In genomic region chr17:68232741-68233140, GRCh38 we compare ENCODE assay signal across 8 cellular contexts. TPM values are rescaled to one million over a fixed set of nuclear protein-coding genes. Genes with fewer than 3 reads are reported as not detected.
DNase-seq lines count a peak whose midpoint lies in the region; ATAC-seq, FAIRE-seq and TF ChIP-seq lines count a peak whose summit lies in the region.
"Not testable (repeated sequence)": the region's sequence is repeated elsewhere in the genome, so short reads cannot be mapped to it uniquely, and the experiment has no call there.
"Had no signal": no experiment of that assay in that cellular context is flagged by ENCODE, and none has a peak within 500 bp of the region (broad histone marks: within the 10 kb centered on the region; RNA-seq: fewer than 3 reads in every experiment).

No MANE protein-coding gene starts in this region.

- H3K36me3 Mint-ChIP-seq in T-helper 17 cell (ENCODE audit: low read depth), result not testable (repeated sequence)

- H3K79me2 ChIP-seq in GM12878 (ENCODE audit: control insufficient read depth, insufficient read depth, low read length), result not testable (repeated sequence)

- not testable (repeated sequence) for ATAC-seq in T-helper 17 cell, GM12878
- ATAC-seq in gastroesophageal sphincter (peak; percentile 93), omental fat pad (ENCODE audit: low FRiP score) (peak; percentile 43)

- WGBS in GM12878 (ENCODE audit: insufficient coverage, insufficient replicate concordance, low lambda C conversion rate, missing lambda C conversion rate), result 89% methylated on average over 1 of the region's 1 CpG
- 92% methylated on average over 1 of the region's 1 CpG; no CpG with 5 or more reads in 1 of the 2 donors for WGBS in gastroesophageal sphincter (ENCODE audit: low coverage in 1 of 2), 2 donors

- RAD21 ChIA-PET in GM12878 (lab: Charles Lee; ENCODE audit: unreplicated experiment), result interaction anchor here (2.1 kb wide), 1 partner anchor 16 kb away, joined by 7 read pairs; the partner anchor contains the start of gene AMZ2

- BruUV-seq in GM12878 (replicated peaks; lab: Mats Ljungman, UMichigan), result not testable (repeated sequence)

- H3K27ac Mint-ChIP-seq in T-helper 17 cell, result peak overlapping the region; percentile 61

- peak; percentile 77 for DNase-seq in ELR (ENCODE audit: low read depth)
- DNase-seq in M059J (ENCODE audit: low read depth), result peak; percentile 53
- not testable (repeated sequence) for DNase-seq in T-helper 17 cell; GM12878 (ENCODE audit: low read depth, low spot score); omental fat pad (ENCODE audit: low spot score)
- peak; percentile 33 for DNase-seq in epithelial cell of proximal tubule (ENCODE audit: low read depth)

- not testable (repeated sequence) for H3K9me3 ChIP-seq in T-helper 17 cell (ENCODE audit: control insufficient read depth, low read length, poor library complexity, severe bottlenecking); GM12878 (replicated peaks; ENCODE audit: control insufficient read depth, insufficient read depth, low read length); gastroesophageal sphincter

- POLR2A ChIA-PET in GM12878 (lab: Charles Lee), result interaction anchor here (1.0 kb wide), 1 partner anchor 15 kb away, joined by 3 read pairs; the partner anchor contains the start of gene AMZ2

- H3K4me3 ChIP-seq in GM12878; epithelial cell of proximal tubule (ENCODE audit: low read depth, low read length); gastroesophageal sphincter: not testable (repeated sequence)

- not testable (repeated sequence) for TF ChIP-seq CTCF in GM12878 (IDR thresholded peaks at IDR 0.05 in 2 of 3, conservative IDR thresholded peaks at IDR 0.05 in 1 of 3; ENCODE audit: control insufficient read depth in 2 of 3, extremely low read depth in 1 of 3, insufficient read depth in 1 of 3, low read depth in 3 of 3, low read length in 3 of 3); epithelial cell of proximal tubule (conservative IDR thresholded peaks at IDR 0.05; ENCODE audit: low read depth, low read length); gastroesophageal sphincter (IDR thresholded peaks at IDR 0.05); omental fat pad (IDR thresholded peaks at IDR 0.05)

- H3K4me1 ChIP-seq in GM12878 (ENCODE audit: control insufficient read depth, insufficient read depth, low read length), result peaks cover 20% of the 10 kb centered on the region
- H3K4me1 ChIP-seq in gastroesophageal sphincter, result not testable (repeated sequence)

- not testable (repeated sequence) for H3K27me3 ChIP-seq in GM12878 (replicated peaks in 1 of 2; ENCODE audit: control insufficient read depth in 2 of 2, insufficient read depth in 2 of 2, low read length in 1 of 2); gastroesophageal sphincter

- H3K4me1 Mint-ChIP-seq in T-helper 17 cell, result peaks cover 26% of the 10 kb centered on the region

- SMC1A ChIA-PET in GM12878 (lab: Charles Lee; ENCODE audit: uncharacterized antibody, unreplicated experiment), result interaction anchor here (1.0 kb wide), 1 partner anchor 11 kb away, joined by 3 read pairs; no protein-coding TSS in a partner anchor

- not testable (repeated sequence) for H3K4me3 Mint-ChIP-seq in T-helper 17 cell

- TF ChIP-seq RAD21 in GM12878 (IDR thresholded peaks at IDR 0.05; ENCODE audit: insufficient read depth, low read depth, low read length), result not testable (repeated sequence)

- CTCF ChIA-PET in GM12878 (lab: Yijun Ruan, JAX), result not testable (repeated sequence)

- H3K27me3 Mint-ChIP-seq in T-helper 17 cell, result not testable (repeated sequence)

- H3K36me3 ChIP-seq in GM12878 (ENCODE audit: control insufficient read depth in 2 of 2, insufficient read depth in 2 of 2, low read length in 1 of 2); gastroesophageal sphincter: not testable (repeated sequence)

- TF ChIP-seq POLR2A in GM12878 (IDR thresholded peaks at IDR 0.05; ENCODE audit: low read depth, low read length); gastroesophageal sphincter (IDR thresholded peaks at IDR 0.05): not testable (repeated sequence)

- TF ChIP-seq EP300 in GM12878 (IDR thresholded peaks at IDR 0.05; ENCODE audit: borderline replicate concordance in 1 of 2, control insufficient read depth in 1 of 2, low read depth in 2 of 2, low read length in 2 of 2); gastroesophageal sphincter (IDR thresholded peaks at IDR 0.05): not testable (repeated sequence)

- not testable (repeated sequence) for H3K4me2 ChIP-seq in GM12878 (ENCODE audit: control insufficient read depth, insufficient read depth)

- intact Hi-C loops in GM12878 (cut with micrococcal nuclease; ENCODE audit: unreplicated experiment), result not testable (repeated sequence)

- H2AFZ ChIP-seq in GM12878 (ENCODE audit: control insufficient read depth, low read depth, low read length), result not testable (repeated sequence)

- FAIRE-seq in GM12878 (lab: Jason Lieb, UNC), result peak; percentile 71

- in situ Hi-C loops in GM12878 (cut with MboI), result not testable (repeated sequence)

- not testable (repeated sequence) for H4K20me1 ChIP-seq in GM12878 (ENCODE audit: control insufficient read depth, insufficient read depth)

- H3K9ac ChIP-seq in GM12878 (ENCODE audit: control insufficient read depth, insufficient read depth, low read length), result not testable (repeated sequence)

- H3K27ac ChIP-seq in GM12878 (ENCODE audit: control insufficient read depth, insufficient read depth); gastroesophageal sphincter: not testable (repeated sequence)

RNA-seq across cellular contexts. Expression of gene AMZ2, which starts 15.1 kb away (rescaled TPM):
- 96.3 and 118 TPM in 2 replicates for total RNA-seq in M059J (2014; rRNA removed; shearing (Covaris generic))
- total RNA-seq in T-helper 17 cell, result 10 to 100 TPM; 57.7 to 58.5 TPM
- total RNA-seq in GM12878 (2013; cell fraction: nucleolus; rRNA removed), result 37.2 and 37.7 TPM in 2 replicates
- total RNA-seq in GM12878 (2014; rRNA removed), result 85.7 and 95.9 TPM in 2 replicates
- total RNA-seq in GM12878 (2014; rRNA removed; fragmentation: Illumina TruSeq; extraction: Trizol), result 101 and 104 TPM in 2 replicates
- 80.4 and 87.7 TPM in 2 replicates for total RNA-seq in GM12878 (2021)
- polyA plus RNA-seq in GM12878 (2011; ENCODE audit: low read depth), result 62.4 TPM
- 125 and 185 TPM in 2 replicates for polyA plus RNA-seq in GM12878 (2011; rRNA removed)
- 70.6 and 83.1 TPM in 2 replicates for polyA plus RNA-seq in GM12878 (2011; cell fraction: cytosol; rRNA removed)
- 64.0 and 81.7 TPM in 2 replicates for polyA plus RNA-seq in GM12878 (2011; cell fraction: nucleus; rRNA removed)
- 65.3 and 84.1 TPM in 2 replicates for polyA plus RNA-seq in GM12878 (2012)
- 169 and 200 TPM in 2 replicates for polyA plus RNA-seq in GM12878 (2014; fragmentation: Illumina TruSeq; extraction: Trizol)
- polyA plus RNA-seq in GM12878 (2014; fragmentation: Nextera tagmentation; extraction: Ambion mirVana), result 100 to 1,000 TPM; 127 to 135 TPM
- 67.4 and 79.1 TPM in 2 replicates for polyA plus RNA-seq in GM12878 (2014; rRNA removed)
- polyA plus RNA-seq in GM12878 (2016; fragmentation: Nextera tagmentation; extraction: Ambion mirVana), result 100 to 1,000 TPM; 182 to 189 TPM
- polyA minus RNA-seq in GM12878 (2011; rRNA and poly(A)+ RNA removed), result 40.2 and 51.5 TPM in 2 replicates
- 12.5 and 15.9 TPM in 2 replicates for polyA minus RNA-seq in GM12878 (2011; cell fraction: cytosol; rRNA and poly(A)+ RNA removed)
- 20.1 and 27.3 TPM in 2 replicates for polyA minus RNA-seq in GM12878 (2011; cell fraction: nucleus; rRNA and poly(A)+ RNA removed)
- total RNA-seq in epithelial cell of proximal tubule, result 74.5 and 90.0 TPM in 2 replicates
- total RNA-seq in gastroesophageal sphincter, result 10 to 100 TPM; 54.9 to 76.5 (median 59.6) TPM
- 10 to 100 TPM; 26.6 to 59.6 (median 48.1) TPM for total RNA-seq in omental fat pad

RNA-seq across cellular contexts. Expression of gene SLC16A6, which starts 58.2 kb away (rescaled TPM):
- total RNA-seq in M059J (2014; rRNA removed; shearing (Covaris generic)), result 0.20 and 2.6 TPM in 2 replicates
- total RNA-seq in T-helper 17 cell (1 to 10 TPM; 6.4 to 9.8 TPM), GM12878 (2014; rRNA removed) (7.5 TPM in 2 replicates), GM12878 (2014; rRNA removed; fragmentation: Illumina TruSeq; extraction: Trizol) (7.7 and 8.0 TPM in 2 replicates), GM12878 (2021) (7.6 and 8.1 TPM in 2 replicates), epithelial cell of proximal tubule (0.07 TPM in 1 of 2 replicates, not detected in the other), gastroesophageal sphincter (under 1 TPM in 3 of 4 donors, not detected in 1; 0.27 to 0.67 (median 0.46) TPM), omental fat pad (1 to 10 TPM in 3 of 4 donors, under 1 TPM in 1; 0.38 to 7.3 (median 2.2) TPM)
- 2.8 and 3.9 TPM in 2 replicates for total RNA-seq in GM12878 (2013; cell fraction: nucleolus; rRNA removed)
- 3.0 TPM for polyA plus RNA-seq in GM12878 (2011; ENCODE audit: low read depth)
- polyA plus RNA-seq in GM12878 (2011; rRNA removed) (5.5 and 6.8 TPM in 2 replicates), GM12878 (2014; fragmentation: Illumina TruSeq; extraction: Trizol) (8.8 and 8.9 TPM in 2 replicates), GM12878 (2014; fragmentation: Nextera tagmentation; extraction: Ambion mirVana) (1 to 10 TPM; 2.4 to 2.9 TPM), GM12878 (2014; rRNA removed) (5.8 and 6.6 TPM in 2 replicates), GM12878 (2016; fragmentation: Nextera tagmentation; extraction: Ambion mirVana) (1 to 10 TPM; 4.1 to 5.3 TPM)
- polyA plus RNA-seq in GM12878 (2011; cell fraction: cytosol; rRNA removed), result 4.1 and 4.7 TPM in 2 replicates
- polyA plus RNA-seq in GM12878 (2011; cell fraction: nucleus; rRNA removed), result 3.5 and 4.5 TPM in 2 replicates
- polyA plus RNA-seq in GM12878 (2012), result 3.0 and 4.4 TPM in 2 replicates
- 10.6 and 12.1 TPM in 2 replicates for polyA minus RNA-seq in GM12878 (2011; rRNA and poly(A)+ RNA removed)
- 3.9 and 5.3 TPM in 2 replicates for polyA minus RNA-seq in GM12878 (2011; cell fraction: cytosol; rRNA and poly(A)+ RNA removed)
- polyA minus RNA-seq in GM12878 (2011; cell fraction: nucleus; rRNA and poly(A)+ RNA removed), result 1.7 and 3.3 TPM in 2 replicates
- total RNA-seq: GM23338 had no signal
- polyA plus RNA-seq: GM23338 had no signal

RNA-seq across cellular contexts. Expression of gene ARSG, which starts 58.6 kb away (rescaled TPM):
- 0.86 and 3.5 TPM in 2 replicates for total RNA-seq in M059J (2014; rRNA removed; shearing (Covaris generic))
- total RNA-seq in T-helper 17 cell (10 to 100 TPM; 17.2 to 22.4 TPM), GM12878 (2014; rRNA removed) (6.6 and 10.4 TPM in 2 replicates), GM12878 (2014; rRNA removed; fragmentation: Illumina TruSeq; extraction: Trizol) (9.2 and 9.8 TPM in 2 replicates), GM12878 (2021) (7.7 and 9.0 TPM in 2 replicates), epithelial cell of proximal tubule (1.5 and 5.8 TPM in 2 replicates), gastroesophageal sphincter (1 to 10 TPM; 2.2 to 5.5 (median 3.5) TPM), omental fat pad (1 to 10 TPM; 1.4 to 8.2 (median 2.6) TPM)
- 68.9 and 84.0 TPM in 2 replicates for total RNA-seq in GM12878 (2013; cell fraction: nucleolus; rRNA removed)
- 7.1 TPM for polyA plus RNA-seq in GM12878 (2011; ENCODE audit: low read depth)
- polyA plus RNA-seq in GM12878 (2011; rRNA removed) (7.5 and 9.3 TPM in 2 replicates), GM12878 (2014; fragmentation: Illumina TruSeq; extraction: Trizol) (13.5 and 16.6 TPM in 2 replicates), GM12878 (2014; fragmentation: Nextera tagmentation; extraction: Ambion mirVana) (1 to 10 TPM; 2.9 to 3.2 TPM), GM12878 (2014; rRNA removed) (6.8 and 7.4 TPM in 2 replicates), GM12878 (2016; fragmentation: Nextera tagmentation; extraction: Ambion mirVana) (1 to 10 TPM; 8.3 to 9.2 TPM)
- polyA plus RNA-seq in GM12878 (2011; cell fraction: cytosol; rRNA removed), result 5.9 and 6.5 TPM in 2 replicates
- polyA plus RNA-seq in GM12878 (2011; cell fraction: nucleus; rRNA removed), result 13.2 and 15.0 TPM in 2 replicates
- 5.2 and 5.9 TPM in 2 replicates for polyA plus RNA-seq in GM12878 (2012)
- polyA minus RNA-seq in GM12878 (2011; rRNA and poly(A)+ RNA removed), result 12.7 and 14.7 TPM in 2 replicates
- polyA minus RNA-seq in GM12878 (2011; cell fraction: cytosol; rRNA and poly(A)+ RNA removed), result 2.7 and 4.0 TPM in 2 replicates
- polyA minus RNA-seq in GM12878 (2011; cell fraction: nucleus; rRNA and poly(A)+ RNA removed), result 9.7 and 11.2 TPM in 2 replicates
